Comparison of ENCODE assay signal across 14 cellular contexts in the genomic region with DNA sequence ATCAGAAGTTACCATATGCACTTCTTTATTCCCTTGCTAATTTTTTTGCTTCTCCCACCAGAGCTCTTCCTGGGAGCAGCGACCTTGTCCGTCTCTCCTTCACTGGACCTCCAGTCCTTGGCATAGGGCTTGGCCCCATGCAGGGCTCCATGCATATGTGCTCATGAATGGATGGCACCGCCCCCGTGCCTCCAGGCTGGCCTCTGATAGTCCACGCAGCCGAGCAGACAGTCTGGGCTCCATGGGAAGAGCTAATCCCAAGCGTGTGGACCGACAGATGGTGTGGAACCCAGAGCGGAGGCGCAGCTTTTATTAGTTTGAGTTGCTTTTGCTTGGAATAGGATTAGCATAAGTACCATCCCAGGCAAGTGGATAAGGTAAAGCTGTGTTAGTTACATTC. TPM values are rescaled to one million over a fixed set of nuclear protein-coding genes. Genes with fewer than 3 reads are reported as not detected.
"Had no signal": no experiment of that assay in that cellular context is flagged by ENCODE, and none has a peak within 500 bp of the region (broad histone marks: within the 10 kb centered on the region; RNA-seq: fewer than 3 reads in every experiment).

No MANE protein-coding gene starts in this region.

- ATAC-seq: activated CD8-positive, alpha-beta T cell treated with anti-CD3 and anti-CD28 coated beads for 36 hours; body of pancreas; esophagus mucosa; left colon; stimulated activated naive CD8-positive, alpha-beta T cell treated with anti-CD3 and anti-CD28 coated beads, Interleukin-15, Interleukin-2, amounts not matched to agents 100 U/mL and 50 U/mL, for 24 hours; upper lobe of right lung had no signal

- H3K4me3 Mint-ChIP-seq: activated CD8-positive, alpha-beta T cell treated with anti-CD3 and anti-CD28 coated beads for 36 hours; central memory CD8-positive, alpha-beta T cell; nephron had no signal

- DNase-seq: activated CD8-positive, alpha-beta T cell treated with anti-CD3 and anti-CD28 coated beads for 36 hours; activated naive CD4-positive, alpha-beta T cell treated with anti-CD3 and anti-CD28 coated beads, Interleukin-2, amount 50 U/mL, for 16 hours; amniotic stem cell; body of pancreas; left colon; stimulated activated CD4-positive, alpha-beta T cell treated with anti-CD3 and anti-CD28 coated beads, Interleukin-12 subunit alpha, Interleukin-12 subunit beta, amount 100 ng/mL, for 4 hours; stimulated activated CD4-positive, alpha-beta T cell treated with anti-CD3 and anti-CD28 coated beads, Interleukin-4, amount 100 ng/mL, for 1 hour; stimulated activated naive CD8-positive, alpha-beta T cell treated with anti-CD3 and anti-CD28 coated beads, Interleukin-15, Interleukin-2, amounts not matched to agents 100 U/mL and 50 U/mL, for 24 hours; upper lobe of right lung had no signal

- H3K4me3 ChIP-seq: body of pancreas, upper lobe of right lung had no signal

- H3K9me3 ChIP-seq: body of pancreas, upper lobe of right lung had no signal

- H3K27me3 ChIP-seq: body of pancreas, upper lobe of right lung had no signal

- H3K27ac Mint-ChIP-seq: activated CD8-positive, alpha-beta T cell treated with anti-CD3 and anti-CD28 coated beads for 36 hours had no signal

- H3K4me1 ChIP-seq: body of pancreas, upper lobe of right lung had no signal

- H3K27ac ChIP-seq: body of pancreas, upper lobe of right lung had no signal

- H3K9me3 Mint-ChIP-seq: activated CD8-positive, alpha-beta T cell treated with anti-CD3 and anti-CD28 coated beads for 36 hours; central memory CD8-positive, alpha-beta T cell; nephron had no signal

- H3K4me1 Mint-ChIP-seq: central memory CD8-positive, alpha-beta T cell had no signal

- H3K27me3 Mint-ChIP-seq: activated CD8-positive, alpha-beta T cell treated with anti-CD3 and anti-CD28 coated beads for 36 hours; central memory CD8-positive, alpha-beta T cell had no signal

- H3K36me3 ChIP-seq: upper lobe of right lung had no signal

RNA-seq across cellular contexts. Expression of a gene that starts 41.8 kb away (rescaled TPM):
- total RNA-seq: body of pancreas, esophagus mucosa, glomerular endothelial cell, temporal lobe had no signal
